ENCODE assay signal across 25 cellular contexts in the genomic region with DNA sequence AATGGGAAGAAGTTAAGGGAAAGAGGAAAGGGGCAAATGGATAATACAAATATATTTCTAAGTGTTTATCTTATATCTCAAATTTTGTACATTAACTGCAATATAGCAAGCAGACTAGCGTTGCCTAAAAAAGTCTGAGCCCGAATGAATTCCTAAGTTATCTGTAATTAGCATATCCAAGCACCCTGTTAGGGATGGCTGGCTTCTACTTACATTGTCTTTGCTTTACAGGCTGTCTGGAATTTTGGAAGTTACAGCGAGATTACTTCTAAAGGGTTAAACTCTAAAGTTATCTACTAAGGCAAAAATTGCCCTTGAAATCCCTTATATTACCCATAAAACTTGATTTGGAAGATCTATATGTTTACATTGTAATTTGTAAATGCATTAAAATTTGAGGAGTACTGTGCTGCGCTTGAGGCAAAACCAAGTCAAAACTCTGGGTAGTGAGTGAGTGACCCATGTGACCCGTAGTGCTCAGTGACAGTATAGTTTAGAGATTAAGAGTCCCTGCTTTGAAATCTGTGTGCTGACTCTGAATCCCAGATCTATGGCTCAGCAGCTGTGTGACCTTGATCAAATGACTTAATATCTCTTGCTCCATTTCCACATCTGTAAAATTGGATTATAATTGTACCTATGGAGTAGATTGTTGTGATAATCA. TPM values are rescaled to one million over a fixed set of nuclear protein-coding genes. Genes with fewer than 3 reads are reported as not detected.
"Had no signal": no experiment of that assay in that cellular context is flagged by ENCODE, and none has a peak within 500 bp of the region (broad histone marks: within the 10 kb centered on the region; RNA-seq: fewer than 3 reads in every experiment).

No MANE protein-coding gene starts in this region.

- H3K4me1 Mint-ChIP-seq: memory B cell; mesothelial cell of epicardium; naive thymus-derived CD4-positive, alpha-beta T cell; nephron; stimulated activated effector memory CD8-positive, alpha-beta T cell treated with anti-CD3 and anti-CD28 coated beads, Interleukin-12 subunit alpha, Interleukin-12 subunit beta, amount 100 ng/mL, for 72 hours had no signal

- DNase-seq: colonic mucosa; effector CD8-positive, alpha-beta T cell; erythroblast; esophagus squamous epithelium; left ventricle myocardium superior; mucosa of descending colon; naive thymus-derived CD4-positive, alpha-beta T cell; occipital lobe; stimulated activated CD4-positive, alpha-beta T cell treated with anti-CD3 and anti-CD28 coated beads, Interleukin-2, amount 100 ng/mL, for 24 hours; stimulated activated CD4-positive, alpha-beta T cell treated with anti-CD3 and anti-CD28 coated beads, Interleukin-4, amount 100 ng/mL, for 24 hours; stimulated activated naive CD4-positive, alpha-beta T cell treated with Interleukin-2 at 50 U/mL for 16 hours; stomach; thyroid gland; trophoblast cell had no signal

- H3K9ac ChIP-seq: parathyroid adenoma had no signal

- H2AFZ ChIP-seq: parathyroid adenoma had no signal

- H3K79me2 ChIP-seq: parathyroid adenoma had no signal

- H3K36me3 Mint-ChIP-seq: memory B cell; mesothelial cell of epicardium; naive thymus-derived CD4-positive, alpha-beta T cell; stimulated activated effector memory CD8-positive, alpha-beta T cell treated with anti-CD3 and anti-CD28 coated beads, Interleukin-12 subunit alpha, Interleukin-12 subunit beta, amount 100 ng/mL, for 72 hours had no signal

- H3K9me3 ChIP-seq: colonic mucosa, esophagus squamous epithelium, mucosa of descending colon, stomach, thyroid gland, vagina had no signal

- ATAC-seq: left ventricle myocardium superior; mucosa of descending colon; naive thymus-derived CD4-positive, alpha-beta T cell; sciatic nerve; stimulated activated effector memory CD8-positive, alpha-beta T cell treated with anti-CD3 and anti-CD28 coated beads, Interleukin-12 subunit alpha, Interleukin-12 subunit beta, amount 100 ng/mL, for 72 hours had no signal

- H3K27me3 Mint-ChIP-seq: dendritic cell treated with granulocyte-macrophage colony-stimulating factor and Interleukin-4, amounts not matched to agents 40 ng/mL and 50 ng/mL, for 4 days; memory B cell; naive thymus-derived CD4-positive, alpha-beta T cell; progenitor cell of endocrine pancreas had no signal

- H3K27ac ChIP-seq: colonic mucosa, esophagus squamous epithelium, parathyroid adenoma, stomach, thyroid gland, vagina had no signal

- H3K4me3 ChIP-seq: colonic mucosa, esophagus squamous epithelium, lung, mucosa of descending colon, stomach, thyroid gland, vagina had no signal

- H3K27me3 ChIP-seq: colonic mucosa, esophagus squamous epithelium, stomach, thyroid gland, vagina had no signal

- H3K36me3 ChIP-seq: colonic mucosa, esophagus squamous epithelium, stomach, thyroid gland, vagina had no signal

- H3K4me3 Mint-ChIP-seq: dendritic cell treated with granulocyte-macrophage colony-stimulating factor and Interleukin-4, amounts not matched to agents 40 ng/mL and 50 ng/mL, for 4 days; memory B cell; mesothelial cell of epicardium; naive thymus-derived CD4-positive, alpha-beta T cell; nephron; stimulated activated effector memory CD8-positive, alpha-beta T cell treated with anti-CD3 and anti-CD28 coated beads, Interleukin-12 subunit alpha, Interleukin-12 subunit beta, amount 100 ng/mL, for 72 hours had no signal

- H3K4me1 ChIP-seq: colonic mucosa, esophagus squamous epithelium, parathyroid adenoma, stomach, thyroid gland, vagina had no signal

- H3K27ac Mint-ChIP-seq: dendritic cell treated with granulocyte-macrophage colony-stimulating factor and Interleukin-4, amounts not matched to agents 40 ng/mL and 50 ng/mL, for 4 days; memory B cell; mesothelial cell of epicardium; naive thymus-derived CD4-positive, alpha-beta T cell; nephron; progenitor cell of endocrine pancreas; stimulated activated effector memory CD8-positive, alpha-beta T cell treated with anti-CD3 and anti-CD28 coated beads, Interleukin-12 subunit alpha, Interleukin-12 subunit beta, amount 100 ng/mL, for 72 hours had no signal

- H3K9me3 Mint-ChIP-seq: dendritic cell treated with granulocyte-macrophage colony-stimulating factor and Interleukin-4, amounts not matched to agents 40 ng/mL and 50 ng/mL, for 4 days; memory B cell; mesothelial cell of epicardium; nephron had no signal

RNA-seq across cellular contexts. Expression of a gene that starts 17.3 kb away (rescaled TPM):
- polyA plus RNA-seq: keratinocyte; naive thymus-derived CD4-positive, alpha-beta T cell had no signal
